In the genomic region with DNA sequence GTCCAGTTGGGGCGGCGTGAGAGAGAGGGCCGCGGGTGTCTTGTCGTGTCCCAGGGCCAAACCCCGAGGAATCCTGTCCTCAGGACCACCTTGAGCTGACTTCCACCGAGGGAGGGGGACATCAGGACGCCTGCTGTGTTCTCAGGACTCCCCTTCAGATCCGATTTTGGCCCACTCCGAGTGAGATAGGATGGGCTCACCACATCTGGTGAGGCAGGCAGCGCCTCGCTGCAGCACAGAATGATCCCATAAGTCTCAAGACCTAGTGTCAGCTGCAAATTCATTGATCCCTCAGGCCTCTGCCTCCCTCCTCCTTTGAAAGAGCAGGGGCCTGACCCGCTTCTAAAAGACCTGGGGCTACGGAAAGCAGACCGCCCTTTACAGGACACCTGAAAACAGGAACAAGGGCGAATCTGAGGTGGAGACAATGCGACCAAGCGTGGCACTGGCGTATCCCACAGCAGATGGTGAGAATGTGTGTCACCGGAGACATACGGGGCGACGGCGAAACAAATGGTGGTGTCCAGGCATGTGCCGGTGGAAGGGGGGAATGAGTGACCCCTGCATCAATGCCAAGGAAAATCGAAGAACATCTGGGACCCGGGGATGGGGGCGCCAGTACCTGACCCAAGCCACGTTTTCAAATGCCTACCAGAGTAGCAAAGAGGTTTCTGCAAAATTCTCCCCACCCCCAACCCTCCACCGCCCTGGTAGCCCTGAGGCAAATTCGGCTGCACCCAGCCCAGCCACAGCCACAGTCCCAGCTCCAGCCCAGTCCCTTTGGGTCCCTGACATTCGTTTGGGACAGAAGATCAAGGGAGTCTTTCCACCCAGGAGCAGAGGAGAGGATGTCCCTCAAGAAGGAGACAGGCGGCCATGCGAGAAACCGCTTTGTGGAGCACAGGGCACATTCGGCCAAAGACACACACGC, we compare ENCODE assay signal across 12 cellular contexts.
DNase-seq lines count a peak whose midpoint lies in the region; ATAC-seq and TF ChIP-seq lines count a peak whose summit lies in the region.
"Had no signal": no experiment of that assay in that cellular context is flagged by ENCODE, and none has a peak within 500 bp of the region (broad histone marks: within the 10 kb centered on the region; RNA-seq: fewer than 3 reads in every experiment).

No MANE protein-coding gene starts in this region.

- H3K9me3 Mint-ChIP-seq in activated naive CD4-positive, alpha-beta T cell treated with anti-CD3 and anti-CD28 coated beads, Interleukin-2, amount 50 U/mL, for 24 hours = no peaks in the 10 kb centered on the region
- peaks cover 6% of the 10 kb centered on the region for H3K9me3 Mint-ChIP-seq in activated naive CD4-positive, alpha-beta T cell treated with anti-CD3 and anti-CD28 coated beads, Interleukin-2, amount 10 ng/mL, durations not matched to agents 7 days and 5 days
- H3K9me3 Mint-ChIP-seq: activated CD8-positive, alpha-beta T cell treated with anti-CD3 and anti-CD28 coated beads for 36 hours had no signal

- intact Hi-C loops in lower lobe of right lung (cut with DNase I) = no loop called here

- peaks cover 2% of the 10 kb centered on the region for H3K36me3 Mint-ChIP-seq in activated naive CD4-positive, alpha-beta T cell treated with anti-CD3 and anti-CD28 coated beads, Interleukin-2, amount 50 U/mL, for 24 hours
- no peaks in the 10 kb centered on the region for H3K36me3 Mint-ChIP-seq in activated naive CD4-positive, alpha-beta T cell treated with anti-CD3 and anti-CD28 coated beads, Interleukin-2, amount 10 ng/mL, durations not matched to agents 7 days and 5 days

- no peaks in the 10 kb centered on the region for H3K36me3 ChIP-seq in SK-N-MC (ENCODE audit: insufficient read depth, low read length)
- H3K36me3 ChIP-seq in lower lobe of right lung = no peaks in the 10 kb centered on the region
- H3K36me3 ChIP-seq in subcutaneous abdominal adipose tissue (ENCODE audit: control insufficient read depth in 5 of 5, insufficient read depth in 5 of 5, low read length in 5 of 5) = no peaks in the 10 kb centered on the region
- H3K36me3 ChIP-seq: cardiac muscle cell had no signal

- DNase-seq in activated naive CD4-positive, alpha-beta T cell treated with anti-CD3 and anti-CD28 coated beads, Interleukin-2, amount 10 ng/mL, durations not matched to agents 7 days and 5 days = no peak
- no peak for DNase-seq in SK-N-MC (ENCODE audit: low read depth, low spot score)
- no peak for DNase-seq in lower lobe of right lung
- no peak for DNase-seq in NCI-H187 (lab: John Stamatoyannopoulos, UW)
- no peak for DNase-seq in iPS-NIHi11 (ENCODE audit: low spot score)

- H3K4me3 ChIP-seq in SK-N-MC (peak overlapping the region; percentile 30; the same call in 1 of the 2 replicates), lower lobe of right lung (peak overlapping the region; percentile 34), subcutaneous abdominal adipose tissue (ENCODE audit: low read depth in 1 of 5, low read length in 5 of 5) (peak overlapping the region; percentile 4 to 66 (median 44))
- H3K4me3 ChIP-seq: cardiac muscle cell, PC-9 had no signal

- H3K27ac ChIP-seq in SK-N-MC = no peak overlapping the region
- H3K27ac ChIP-seq in lower lobe of right lung = no peak overlapping the region
- H3K27ac ChIP-seq in subcutaneous abdominal adipose tissue (ENCODE audit: low read depth, low read length) = no peak overlapping the region
- H3K27ac ChIP-seq: C4-2B, cardiac muscle cell, PC-9 had no signal

- CTCF ChIA-PET in activated naive CD4-positive, alpha-beta T cell treated with anti-CD3 and anti-CD28 coated beads, Interleukin-2, amount 10 ng/mL, durations not matched to agents 7 days and 5 days (lab: Charles Lee) = no interaction called here

- peaks cover 15% of the 10 kb centered on the region for H3K4me1 ChIP-seq in lower lobe of right lung
- peaks cover 21 to 58% (median 49%) of the 10 kb centered on the region in 5 donors for H3K4me1 ChIP-seq in subcutaneous abdominal adipose tissue (ENCODE audit: control insufficient read depth in 5 of 5, insufficient read depth in 5 of 5, low read length in 5 of 5)

- no peak overlapping the region for H3K4me3 Mint-ChIP-seq in activated naive CD4-positive, alpha-beta T cell treated with anti-CD3 and anti-CD28 coated beads, Interleukin-2, amount 50 U/mL, for 24 hours
- H3K4me3 Mint-ChIP-seq in activated naive CD4-positive, alpha-beta T cell treated with anti-CD3 and anti-CD28 coated beads, Interleukin-2, amount 10 ng/mL, durations not matched to agents 7 days and 5 days = no peak overlapping the region
- H3K4me3 Mint-ChIP-seq: activated CD8-positive, alpha-beta T cell treated with anti-CD3 and anti-CD28 coated beads for 36 hours had no signal

- peak overlapping the region; percentile 41 for H3K27ac Mint-ChIP-seq in activated naive CD4-positive, alpha-beta T cell treated with anti-CD3 and anti-CD28 coated beads, Interleukin-2, amount 50 U/mL, for 24 hours
- H3K27ac Mint-ChIP-seq in activated naive CD4-positive, alpha-beta T cell treated with anti-CD3 and anti-CD28 coated beads, Interleukin-2, amount 10 ng/mL, durations not matched to agents 7 days and 5 days = no peak overlapping the region
- H3K27ac Mint-ChIP-seq: activated CD8-positive, alpha-beta T cell treated with anti-CD3 and anti-CD28 coated beads for 36 hours had no signal

- peaks cover 45% of the 10 kb centered on the region for H3K4me1 Mint-ChIP-seq in activated naive CD4-positive, alpha-beta T cell treated with anti-CD3 and anti-CD28 coated beads, Interleukin-2, amount 50 U/mL, for 24 hours
- peaks cover 54% of the 10 kb centered on the region for H3K4me1 Mint-ChIP-seq in activated naive CD4-positive, alpha-beta T cell treated with anti-CD3 and anti-CD28 coated beads, Interleukin-2, amount 10 ng/mL, durations not matched to agents 7 days and 5 days

- H3K9me3 ChIP-seq in SK-N-MC (ENCODE audit: low read depth, low read length) = no peaks in the 10 kb centered on the region
- no peaks in the 10 kb centered on the region for H3K9me3 ChIP-seq in lower lobe of right lung
- H3K9me3 ChIP-seq in subcutaneous abdominal adipose tissue (ENCODE audit: control insufficient read depth in 5 of 5, low read length in 5 of 5) = peaks cover 0 to 2% (median 0%) of the 10 kb centered on the region in 5 donors

- H3K9ac ChIP-seq in SK-N-MC (ENCODE audit: insufficient read length) (no peak overlapping the region), subcutaneous abdominal adipose tissue (ENCODE audit: low read length in 5 of 5) (peak overlapping the region in 1 of 5 donors; percentile 25)

- ATAC-seq in lower lobe of right lung = no peak
- no peak for ATAC-seq in HG03378 (IDR thresholded peaks at IDR 0.05; ENCODE audit: unreplicated experiment)

- no peak for TF ChIP-seq CTCF in lower lobe of right lung (IDR thresholded peaks at IDR 0.05)

- H3K27me3 ChIP-seq in lower lobe of right lung (ENCODE audit: low read depth) = peaks cover 24% of the 10 kb centered on the region
- H3K27me3 ChIP-seq in subcutaneous abdominal adipose tissue (ENCODE audit: control insufficient read depth in 5 of 5, insufficient read depth in 4 of 5, low read length in 5 of 5) = peaks cover 4 to 39% (median 14%) of the 10 kb centered on the region in 5 donors

- peaks cover 42% of the 10 kb centered on the region for H3K27me3 Mint-ChIP-seq in activated naive CD4-positive, alpha-beta T cell treated with anti-CD3 and anti-CD28 coated beads, Interleukin-2, amount 50 U/mL, for 24 hours
- H3K27me3 Mint-ChIP-seq in activated naive CD4-positive, alpha-beta T cell treated with anti-CD3 and anti-CD28 coated beads, Interleukin-2, amount 10 ng/mL, durations not matched to agents 7 days and 5 days = peaks cover 96% of the 10 kb centered on the region
